8 cellular contexts compared by ENCODE assay signal in the genomic region with DNA sequence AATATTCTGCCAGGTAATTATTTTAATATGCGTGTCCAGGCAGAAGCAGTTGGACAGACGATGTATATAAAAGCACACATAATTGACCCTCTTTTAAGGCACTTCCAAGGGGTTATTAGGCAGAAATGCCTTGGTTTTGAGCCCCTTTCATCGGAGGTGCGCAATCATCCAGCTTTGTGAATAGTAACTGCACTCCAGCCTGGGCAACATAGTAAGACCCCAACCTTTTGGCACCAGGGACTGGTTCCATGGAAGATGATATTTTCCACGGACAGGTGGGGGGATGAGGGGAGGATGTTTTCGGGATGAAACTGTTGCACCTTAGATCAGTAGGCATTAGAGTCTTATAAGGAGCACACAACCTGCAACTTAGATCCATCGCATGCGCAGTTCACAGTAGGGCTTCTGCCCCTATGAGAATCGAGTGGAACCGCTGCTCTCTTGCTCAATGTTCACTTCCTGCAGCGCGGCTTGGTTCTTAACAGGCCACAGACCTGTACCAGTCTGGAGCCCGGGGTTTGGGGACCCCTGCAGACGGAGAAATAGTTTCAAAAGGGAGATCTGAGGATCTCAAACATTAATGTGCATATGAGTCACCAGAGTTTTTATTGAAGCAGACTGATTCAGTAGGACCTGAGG. TPM values are rescaled to one million over a fixed set of nuclear protein-coding genes. Genes with fewer than 3 reads are reported as not detected.
DNase-seq lines count a peak whose midpoint lies in the region; ATAC-seq lines count a peak whose summit lies in the region.

No MANE protein-coding gene starts in this region.

- CTCF ChIA-PET in CD4-positive, alpha-beta memory T cell (lab: Charles Lee; ENCODE audit: partially characterized antibody), result interaction anchor here (1.0 kb wide), 2 partner anchors 54 to 57 kb away, joined by 3 to 4 read pairs; no protein-coding TSS in a partner anchor

- peaks cover 0 to 10% (median 3%) of the 10 kb centered on the region in 8 donors for H3K9me3 Mint-ChIP-seq in CD4-positive, alpha-beta memory T cell
- no peaks in the 10 kb centered on the region for H3K9me3 Mint-ChIP-seq in stimulated activated memory B cell treated with anti-CD40 and anti-IgM and Interleukin-4, amounts not matched to agents 10 μg/mL and 1 μg/mL and 100 μg/mL, for 72 hours

- H3K4me1 ChIP-seq in CD4-positive, alpha-beta memory T cell (ENCODE audit: insufficient read depth, low read length), result peaks cover 45% of the 10 kb centered on the region

- H3K27me3 ChIP-seq in CD4-positive, alpha-beta memory T cell (ENCODE audit: insufficient read depth, low read length), result peaks cover 4% of the 10 kb centered on the region

- H3K4me3 ChIP-seq in CD4-positive, alpha-beta memory T cell (ENCODE audit: low read length in 2 of 2), result peak overlapping the region; percentile 1 to 82

- peak; percentile 36 to 80 (median 41) for DNase-seq in CD4-positive, alpha-beta memory T cell
- DNase-seq in activated CD4-positive, alpha-beta T cell treated with anti-CD3 and anti-CD28 coated beads, Interleukin-2, amount 50 U/mL, for 48 hours, result peak; percentile 39 to 48
- DNase-seq in fibroblast of peridontal ligament (ENCODE audit: extremely low read depth) (peak; percentile 7), DMS 273 treated with DMSO at 0.1 percent for 48 hours (lab: John Stamatoyannopoulos, UW) (no peak), KG1 (lab: John Stamatoyannopoulos, UW) (no peak)

- POLR2A ChIA-PET in CD4-positive, alpha-beta memory T cell (lab: Charles Lee; ENCODE audit: partially characterized antibody), result interaction anchor here (1.2 to 1.3 kb wide), 2 partner anchors 29 to 54 kb away, joined by 6 to 7 read pairs; no protein-coding TSS in a partner anchor

- ATAC-seq in HG03103 (IDR thresholded peaks at IDR 0.05; ENCODE audit: low read depth, unreplicated experiment) (peak; percentile 41), HG03520 (IDR thresholded peaks at IDR 0.05; ENCODE audit: unreplicated experiment) (no peak)
- ATAC-seq in stimulated activated memory B cell treated with anti-CD40 and anti-IgM and Interleukin-4, amounts not matched to agents 10 μg/mL and 1 μg/mL and 100 μg/mL, for 72 hours, result peak; percentile 44

- H3K36me3 Mint-ChIP-seq in CD4-positive, alpha-beta memory T cell, result peaks cover 6 to 11% of the 10 kb centered on the region in 2 donors
- peaks cover 20% of the 10 kb centered on the region for H3K36me3 Mint-ChIP-seq in stimulated activated memory B cell treated with anti-CD40 and anti-IgM and Interleukin-4, amounts not matched to agents 10 μg/mL and 1 μg/mL and 100 μg/mL, for 72 hours

- H3K27me3 Mint-ChIP-seq in CD4-positive, alpha-beta memory T cell, result peaks cover 4 to 17% of the 10 kb centered on the region in 2 donors
- no peaks in the 10 kb centered on the region for H3K27me3 Mint-ChIP-seq in stimulated activated memory B cell treated with anti-CD40 and anti-IgM and Interleukin-4, amounts not matched to agents 10 μg/mL and 1 μg/mL and 100 μg/mL, for 72 hours

- H3K4me3 Mint-ChIP-seq in CD4-positive, alpha-beta memory T cell, result peak overlapping the region; percentile 67 to 98 (median 87)
- H3K4me3 Mint-ChIP-seq in stimulated activated memory B cell treated with anti-CD40 and anti-IgM and Interleukin-4, amounts not matched to agents 10 μg/mL and 1 μg/mL and 100 μg/mL, for 72 hours, result peak overlapping the region; percentile 97

- no peaks in the 10 kb centered on the region for H3K36me3 ChIP-seq in CD4-positive, alpha-beta memory T cell (ENCODE audit: insufficient read depth, low read length)

- peaks cover 21 to 57% (median 29%) of the 10 kb centered on the region in 4 donors for H3K4me1 Mint-ChIP-seq in CD4-positive, alpha-beta memory T cell
- H3K4me1 Mint-ChIP-seq in stimulated activated memory B cell treated with anti-CD40 and anti-IgM and Interleukin-4, amounts not matched to agents 10 μg/mL and 1 μg/mL and 100 μg/mL, for 72 hours, result peaks cover 43% of the 10 kb centered on the region

- peak overlapping the region; percentile 3 to 91 (median 88) for H3K27ac Mint-ChIP-seq in CD4-positive, alpha-beta memory T cell
- H3K27ac Mint-ChIP-seq in stimulated activated memory B cell treated with anti-CD40 and anti-IgM and Interleukin-4, amounts not matched to agents 10 μg/mL and 1 μg/mL and 100 μg/mL, for 72 hours, result peak overlapping the region; percentile 95

- H3K27ac ChIP-seq in CD4-positive, alpha-beta memory T cell (ENCODE audit: low read depth, low read length), result peak overlapping the region; percentile 50

- H3K9me3 ChIP-seq in CD4-positive, alpha-beta memory T cell (ENCODE audit: control insufficient read depth in 1 of 2, low read length in 2 of 2), result no peaks in the 10 kb centered on the region

- intact Hi-C loops in CD4-positive, alpha-beta memory T cell (cut with micrococcal nuclease), result loop anchor here (1.0 to 5.0 kb wide), 2 partner anchors 53 to 204 kb away; a partner anchor contains a TSS

RNA-seq across cellular contexts. Expression of a gene that starts 1.8 kb away (rescaled TPM):
- total RNA-seq in CD4-positive, alpha-beta memory T cell, result 10 to 100 TPM; 16.8 to 20.3 TPM
- polyA plus RNA-seq in CD4-positive, alpha-beta memory T cell, result 10 to 100 TPM in 1 of 2 donors, 1 to 10 TPM in 1; 6.4 to 11.7 TPM

RNA-seq across cellular contexts. Expression of a gene that starts 49.5 kb away (rescaled TPM):
- total RNA-seq in CD4-positive, alpha-beta memory T cell, result 1 to 10 TPM in 1 of 2 experiments, under 1 TPM in 1; 0.80 to 1.3 TPM
- 1 to 10 TPM; 3.2 to 4.3 TPM for polyA plus RNA-seq in CD4-positive, alpha-beta memory T cell

Comparison
In these comparisons a context has a peak if more than half of its experiments do, and no peak if none do; other contexts are left out.
1. DNase-seq: peak in CD4-positive, alpha-beta memory T cell (5 of 5), activated CD4-positive, alpha-beta T cell treated with anti-CD3 and anti-CD28 coated beads, Interleukin-2, amount 50 U/mL, for 48 hours (2 of 2) and fibroblast of peridontal ligament (single experiment); none in DMS 273 treated with DMSO at 0.1 percent for 48 hours (single experiment) and KG1 (single experiment).